14 cellular contexts compared by ENCODE assay signal in genomic region chr10:79310911-79311573, GRCh38. TPM values are rescaled to one million over a fixed set of nuclear protein-coding genes. Genes with fewer than 3 reads are reported as not detected.
A peak's percentile ranks its signal among the peaks of the same experiment; 100 is the strongest.
DNase-seq lines count a peak whose midpoint lies in the region; ATAC-seq, FAIRE-seq and TF ChIP-seq lines count a peak whose summit lies in the region.
"Had no signal": no experiment of that assay in that cellular context is flagged by ENCODE, and none has a peak within 500 bp of the region (broad histone marks: within the 10 kb centered on the region; RNA-seq: fewer than 3 reads in every experiment).

No MANE protein-coding gene starts in this region.

- DNase-seq in DMS 273 (lab: John Stamatoyannopoulos, UW; ENCODE audit: unreplicated experiment) (peak; percentile 23), DMS 273 treated with DMSO at 0.1 percent for 48 hours (lab: John Stamatoyannopoulos, UW) (no peak), small intestine (peak; percentile 43), NCI-H1436 (lab: John Stamatoyannopoulos, UW) (no peak), gastrocnemius medialis (no peak)
- DNase-seq: activated T-cell treated with anti-CD3 and anti-CD28 coated beads, Interleukin-2, amount 50 U/mL, for 72 hours; foreskin fibroblast; NCI-H1694; NCI-H69; upper lobe of left lung had no signal

- no peaks in the 10 kb centered on the region for H3K27me3 ChIP-seq in layer of hippocampus (ENCODE audit: control insufficient read depth, insufficient read depth, low read length)
- H3K27me3 ChIP-seq in small intestine (ENCODE audit: control insufficient read depth in 2 of 2, insufficient read depth in 2 of 2, low read length in 2 of 2) = no peaks in the 10 kb centered on the region
- H3K27me3 ChIP-seq in gastrocnemius medialis = no peaks in the 10 kb centered on the region
- H3K27me3 ChIP-seq: upper lobe of left lung had no signal

- ATAC-seq in gastrocnemius medialis (no peak), GM18498 (IDR thresholded peaks at IDR 0.05; ENCODE audit: unreplicated experiment) (no peak)
- ATAC-seq: activated T-cell treated with anti-CD3 and anti-CD28 coated beads, Interleukin-2, amount 50 U/mL, for 72 hours had no signal

- FAIRE-seq in small intestine (lab: Jason Lieb, UNC) = no peak

- no peak for TF ChIP-seq POLR2A in gastrocnemius medialis (IDR thresholded peaks at IDR 0.05)

- TF ChIP-seq CTCF in gastrocnemius medialis (IDR thresholded peaks at IDR 0.05 in 4 of 5, conservative IDR thresholded peaks at IDR 0.05 in 1 of 5) = no peak

- H3K36me3 ChIP-seq in small intestine (ENCODE audit: control insufficient read depth in 2 of 2, insufficient read depth in 2 of 2, low read length in 2 of 2) (peaks cover 16 to 31% of the 10 kb centered on the region in 2 donors), gastrocnemius medialis (peaks cover 6 to 78% of the 10 kb centered on the region in 2 donors)

- 77 to 84% (median 79%) methylated on average over 25 to 26 of the region's 26 CpGs for WGBS in small intestine, 3 donors

- H3K9me3 ChIP-seq in small intestine (ENCODE audit: control insufficient read depth, low read depth) = no peaks in the 10 kb centered on the region
- no peaks in the 10 kb centered on the region for H3K9me3 ChIP-seq in gastrocnemius medialis
- H3K9me3 ChIP-seq: upper lobe of left lung had no signal

- H3K4me3 ChIP-seq in small intestine (ENCODE audit: low read depth in 1 of 2, low read length in 2 of 2) = no peak overlapping the region
- no peak overlapping the region for H3K4me3 ChIP-seq in gastrocnemius medialis
- H3K4me3 ChIP-seq: upper lobe of left lung had no signal

- in situ Hi-C loops in gastrocnemius medialis (cut with MboI; ENCODE audit: low sequenced_read_pairs in 4 of 4) = no loop called here

- H3K27ac ChIP-seq in cingulate gyrus (ENCODE audit: low read depth, low read length) (peak overlapping the region; percentile 88), layer of hippocampus (ENCODE audit: low read depth, low read length) (peak overlapping the region; percentile 74), small intestine (ENCODE audit: low read depth in 1 of 2, low read length in 1 of 2) (no peak overlapping the region), gastrocnemius medialis (no peak overlapping the region)
- H3K27ac ChIP-seq: 22Rv1 had no signal

- H3K4me1 ChIP-seq in small intestine (ENCODE audit: control insufficient read depth in 2 of 2, insufficient read depth in 1 of 2, low read depth in 1 of 2, low read length in 1 of 2) = no peaks in the 10 kb centered on the region
- H3K4me1 ChIP-seq in gastrocnemius medialis = no peaks in the 10 kb centered on the region
- H3K4me1 ChIP-seq: upper lobe of left lung had no signal

- intact Hi-C loops in gastrocnemius medialis (cut with DNase I; ENCODE audit: low total_unique reads) = no loop called here

RNA-seq across cellular contexts. Expression of gene PPIF, which starts 36.2 kb away (rescaled TPM):
- polyA plus RNA-seq in small intestine = 10 to 100 TPM; 35.3 to 71.5 (median 42.7) TPM
- 10 to 100 TPM; 39.1 to 82.1 (median 67.9) TPM for total RNA-seq in gastrocnemius medialis

Comparison
In these comparisons a context has a peak if more than half of its experiments do, and no peak if none do; other contexts are left out.
1. DNase-seq: peak in DMS 273 (single experiment) and small intestine (single experiment); none in DMS 273 treated with DMSO at 0.1 percent for 48 hours (single experiment), NCI-H1436 (single experiment) and gastrocnemius medialis (0 of 2).
2. H3K27ac ChIP-seq: peak in cingulate gyrus (single experiment) and layer of hippocampus (single experiment); none in small intestine (0 of 2) and gastrocnemius medialis (0 of 4).